ENCODE assay signal across 25 cellular contexts in genomic region chr7:141239661-141240060, GRCh38.
DNase-seq lines count a peak whose midpoint lies in the region; ATAC-seq, FAIRE-seq and TF ChIP-seq lines count a peak whose summit lies in the region.
"Had no signal": no experiment of that assay in that cellular context is flagged by ENCODE, and none has a peak within 500 bp of the region (broad histone marks: within the 10 kb centered on the region; RNA-seq: fewer than 3 reads in every experiment).

No MANE protein-coding gene starts in this region.

- no peak for TF ChIP-seq RAD21 in K562 (CRISPR knock-in tag; conservative IDR thresholded peaks at IDR 0.05 in 1 of 2, IDR thresholded peaks at IDR 0.05 in 1 of 2)

- H3K9ac ChIP-seq in K562 (ENCODE audit: insufficient read depth in 1 of 2, low read depth in 2 of 2, low read length in 2 of 2): no peak overlapping the region
- H3K9ac ChIP-seq: BLaER1 treated with 17β-estradiol and CSF1 and Interleukin-3, amounts not matched to agents 10 nM and 100 nM had no signal

- H3K4me1 Mint-ChIP-seq in natural killer cell treated with Interleukin-12 subunit alpha and Interleukin-12 subunit beta and Interleukin-15 and Interleukin-18, amount 100 ng/mL, for 72 hours (ENCODE audit: low read depth in 2 of 2): peaks cover 0 to 3% of the 10 kb centered on the region in 2 donors
- H3K4me1 Mint-ChIP-seq: CD14-positive monocyte; CD8-positive, alpha-beta memory T cell had no signal

- TF ChIP-seq EP300 in K562 (IDR thresholded peaks at IDR 0.05; ENCODE audit: low read length) (no peak), tibial nerve (IDR thresholded peaks at IDR 0.05) (no peak)

- no peaks in the 10 kb centered on the region for H3K36me3 ChIP-seq in K562 (ENCODE audit: control insufficient read depth, insufficient read depth, low read length)
- no peaks in the 10 kb centered on the region for H3K36me3 ChIP-seq in tibial nerve
- H3K36me3 ChIP-seq: BE2C; BLaER1 treated with 17β-estradiol and CSF1 and Interleukin-3, amounts not matched to agents 10 nM and 100 nM had no signal

- H3K9me1 ChIP-seq in K562 (ENCODE audit: control insufficient read depth, insufficient read depth, low read length): no peaks in the 10 kb centered on the region

- TF ChIP-seq POLR2A in K562 (conservative IDR thresholded peaks at IDR 0.05): no peak
- TF ChIP-seq POLR2A in tibial nerve (IDR thresholded peaks at IDR 0.05): no peak

- H3K27ac ChIP-seq in K562 (ENCODE audit: extremely low read depth, low read depth, low read length): no peak overlapping the region
- no peak overlapping the region for H3K27ac ChIP-seq in tibial nerve
- H3K27ac ChIP-seq: BLaER1 treated with 17β-estradiol and CSF1 and Interleukin-3, amounts not matched to agents 10 nM and 100 nM had no signal

- H3K36me3 Mint-ChIP-seq in natural killer cell treated with Interleukin-12 subunit alpha and Interleukin-12 subunit beta and Interleukin-15 and Interleukin-18, amount 100 ng/mL, for 72 hours: no peaks in the 10 kb centered on the region
- H3K36me3 Mint-ChIP-seq: CD14-positive monocyte; CD8-positive, alpha-beta memory T cell had no signal

- no peak overlapping the region for H3K4me3 Mint-ChIP-seq in natural killer cell treated with Interleukin-12 subunit alpha and Interleukin-12 subunit beta and Interleukin-15 and Interleukin-18, amount 100 ng/mL, for 72 hours
- H3K4me3 Mint-ChIP-seq: CD14-positive monocyte; CD4-positive, alpha-beta T cell; CD8-positive, alpha-beta memory T cell had no signal

- WGBS in K562 (ENCODE audit: insufficient coverage, low coverage, missing lambda C conversion rate): 5% methylated on average over 2 of the region's 2 CpGs
- 93% methylated on average over 2 of the region's 2 CpGs for WGBS in tibial nerve, 2 donors

- intact Hi-C loops in K562 (cut with micrococcal nuclease): no loop called here

- POLR2A ChIA-PET in K562 (lab: Yijun Ruan, JAX): no interaction called here

- H4K20me1 ChIP-seq in K562 (replicated peaks; ENCODE audit: control insufficient read depth, insufficient read depth, low read length): no peaks in the 10 kb centered on the region
- H4K20me1 ChIP-seq: BLaER1 treated with 17β-estradiol and CSF1 and Interleukin-3, amounts not matched to agents 10 nM and 100 nM had no signal

- no peaks in the 10 kb centered on the region for H3K9me3 Mint-ChIP-seq in natural killer cell treated with Interleukin-12 subunit alpha and Interleukin-12 subunit beta and Interleukin-15 and Interleukin-18, amount 100 ng/mL, for 72 hours
- H3K9me3 Mint-ChIP-seq: CD4-positive, alpha-beta T cell; CD8-positive, alpha-beta memory T cell had no signal

- H3K4me2 ChIP-seq in K562 (ENCODE audit: insufficient read depth, low read length): no peak overlapping the region
- H3K4me2 ChIP-seq: BLaER1 treated with 17β-estradiol and CSF1 and Interleukin-3, amounts not matched to agents 10 nM and 100 nM had no signal

- H3K27me3 ChIP-seq in K562 (ENCODE audit: control insufficient read depth in 2 of 2, insufficient read depth in 2 of 2, low read length in 2 of 2) (peaks cover 36 to 37% of the 10 kb centered on the region in 2 experiments), tibial nerve (no peaks in the 10 kb centered on the region)
- H3K27me3 ChIP-seq: BE2C; BLaER1 treated with 17β-estradiol and CSF1 and Interleukin-3, amounts not matched to agents 10 nM and 100 nM had no signal

- H3K27ac Mint-ChIP-seq in natural killer cell treated with Interleukin-12 subunit alpha and Interleukin-12 subunit beta and Interleukin-15 and Interleukin-18, amount 100 ng/mL, for 72 hours: no peak overlapping the region
- H3K27ac Mint-ChIP-seq: CD14-positive monocyte; CD4-positive, alpha-beta T cell; CD8-positive, alpha-beta memory T cell had no signal

- ATAC-seq in K562: peak; percentile 50; the same call in 1 of the 3 replicates
- ATAC-seq in natural killer cell treated with Interleukin-12 subunit alpha and Interleukin-12 subunit beta and Interleukin-15 and Interleukin-18, amount 100 ng/mL, for 72 hours: no peak
- no peak for ATAC-seq in GM21367 (IDR thresholded peaks at IDR 0.05; ENCODE audit: unreplicated experiment)

- FAIRE-seq in A204.1 (lab: Jason Lieb, UNC) (peak; percentile 19), K562 (lab: Jason Lieb, UNC) (no peak), frontal cortex (lab: Jason Lieb, UNC) (peak; percentile 55)
- FAIRE-seq: D721Med, GM12891, GM18507, H54 had no signal

- in situ Hi-C loops in K562 (cut with MboI): no loop called here

- H2AFZ ChIP-seq in K562 (ENCODE audit: low read depth, low read length): no peak overlapping the region

- peaks cover 18 to 34% of the 10 kb centered on the region in 2 donors for H3K27me3 Mint-ChIP-seq in natural killer cell treated with Interleukin-12 subunit alpha and Interleukin-12 subunit beta and Interleukin-15 and Interleukin-18, amount 100 ng/mL, for 72 hours

- CTCF ChIA-PET in K562 (lab: Yijun Ruan, JAX; ENCODE audit: low intra/inter-chr PET ratio): no interaction called here

- DNase-seq in K562 (ENCODE audit: extremely low read depth in 1 of 4, low spot score in 3 of 4) (no peak), frontal cortex (ENCODE audit: low spot score in 2 of 2) (no peak), tibial nerve (ENCODE audit: low spot score in 2 of 2) (no peak), NCI-H2196 (lab: John Stamatoyannopoulos, UW; ENCODE audit: unreplicated experiment) (no peak)
- no peak for DNase-seq in natural killer cell treated with Interleukin-12 subunit alpha and Interleukin-12 subunit beta and Interleukin-15 and Interleukin-18, amount 100 ng/mL, for 72 hours (ENCODE audit: low spot score)
- DNase-seq: ACHN; AML-193; BE2C; CD4-positive, alpha-beta T cell; CD8-positive, alpha-beta memory T cell; DMS 273 treated with DMSO at 0.1 percent for 48 hours; DMS79; EL; GDM1; GOT3; HCEC 1CT had no signal

- TF ChIP-seq CTCF in GM12872 (IDR thresholded peaks at IDR 0.05; ENCODE audit: insufficient read depth, low read depth, low read length) (0 out of 3 replicates have a peak, but pooled peaks have one; percentile 2), K562 (IDR thresholded peaks at IDR 0.05 in 2 of 3, conservative IDR thresholded peaks at IDR 0.05 in 1 of 3; ENCODE audit: insufficient read depth in 2 of 3, low read depth in 1 of 3, low read length in 3 of 3) (peak in 1 of 3 experiments; percentile 16; a peak in 1 of 6 replicates), tibial nerve (IDR thresholded peaks at IDR 0.05) (no peak)

- no peaks in the 10 kb centered on the region for H3K79me2 ChIP-seq in K562 (ENCODE audit: control insufficient read depth, insufficient read depth, low read length)

- H3K4me1 ChIP-seq in K562 (replicated peaks in 1 of 2; ENCODE audit: control insufficient read depth in 2 of 2, insufficient read depth in 2 of 2, low read length in 2 of 2) (no peaks in the 10 kb centered on the region), tibial nerve (no peaks in the 10 kb centered on the region)
- H3K4me1 ChIP-seq: BE2C had no signal

- H3K4me3 ChIP-seq in K562 (no peak overlapping the region), tibial nerve (no peak overlapping the region)
- H3K4me3 ChIP-seq: BLaER1 treated with 17β-estradiol and CSF1 and Interleukin-3, amounts not matched to agents 10 nM and 100 nM had no signal

- BruUV-seq in K562 (replicated peaks; lab: Mats Ljungman, UMichigan): no TSS peak

- H3K9me3 ChIP-seq in K562 (replicated peaks; ENCODE audit: control insufficient read depth, insufficient read depth, low read depth, low read length) (no peaks in the 10 kb centered on the region), tibial nerve (no peaks in the 10 kb centered on the region)
- H3K9me3 ChIP-seq: BE2C; BLaER1 treated with 17β-estradiol and CSF1 and Interleukin-3, amounts not matched to agents 10 nM and 100 nM had no signal

TF ChIP-seq in K562, 482 proteins besides CTCF, POLR2A, EP300 and RAD21:
- TF ChIP-seq MAFG (tag; conservative IDR thresholded peaks at IDR 0.05): no peak
- TF ChIP-seq MCM5 (IDR thresholded peaks at IDR 0.05; ENCODE audit: low read depth): no peak
- TF ChIP-seq ZNF282 (CRISPR knock-in tag; IDR thresholded peaks at IDR 0.05): no peak
- TF ChIP-seq TCF15 (CRISPR knock-in tag; IDR thresholded peaks at IDR 0.05): no peak
- no peak for TF ChIP-seq SMAD1 (IDR thresholded peaks at IDR 0.05; ENCODE audit: low read depth, low read length, partially characterized antibody)
- TF ChIP-seq ELF1 (tag; IDR thresholded peaks at IDR 0.05): no peak
- no peak for TF ChIP-seq RFX1 (IDR thresholded peaks at IDR 0.05)
- no peak for TF ChIP-seq ZNF239 (CRISPR knock-in tag; IDR thresholded peaks at IDR 0.05)
- TF ChIP-seq FOXM1 (IDR thresholded peaks at IDR 0.05; ENCODE audit: low read depth): no peak
- TF ChIP-seq FOXM1 (CRISPR knock-in tag; IDR thresholded peaks at IDR 0.05; ENCODE audit: low read depth): no peak
- no peak for TF ChIP-seq SNRNP70 (optimal IDR thresholded peaks at IDR 0.05; ENCODE audit: low read depth, low read length)
- no peak for TF ChIP-seq COPS2 (conservative IDR thresholded peaks at IDR 0.05)
- no peak for TF ChIP-seq ZNF316 (IDR thresholded peaks at IDR 0.05)
- no peak for TF ChIP-seq SMARCB1 (IDR thresholded peaks at IDR 0.05; ENCODE audit: insufficient read length, low read depth)
- TF ChIP-seq E4F1 (CRISPR knock-in tag; IDR thresholded peaks at IDR 0.05; ENCODE audit: borderline replicate concordance): no peak
- TF ChIP-seq POU5F1 (IDR thresholded peaks at IDR 0.05; ENCODE audit: borderline replicate concordance, low read depth, low read length, partially characterized antibody): no peak
- TF ChIP-seq ATF7 (IDR thresholded peaks at IDR 0.05): no peak
